23 cellular contexts compared by ENCODE assay signal in the genomic region with DNA sequence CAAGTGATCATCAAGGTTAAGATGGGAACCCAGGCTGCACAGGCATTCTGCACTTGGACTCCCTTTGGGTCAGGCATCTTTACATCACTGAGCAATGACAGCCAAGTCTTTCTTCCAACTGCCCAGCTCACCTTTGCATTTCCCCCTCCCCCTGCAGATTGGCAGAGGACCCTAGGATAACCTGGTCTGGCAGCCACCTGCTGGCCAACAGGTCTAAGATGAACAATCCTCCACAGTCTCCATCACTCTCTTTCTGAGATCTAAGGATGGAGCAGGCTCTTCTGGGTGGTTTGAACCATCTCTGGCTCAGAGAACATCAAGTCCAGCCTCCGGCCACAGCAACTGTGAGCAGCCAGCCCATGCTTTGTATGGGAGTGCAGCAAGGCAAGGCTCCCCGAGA.
"Had no signal": no experiment of that assay in that cellular context is flagged by ENCODE, and none has a peak within 500 bp of the region (broad histone marks: within the 10 kb centered on the region; RNA-seq: fewer than 3 reads in every experiment).

No MANE protein-coding gene starts in this region.

- DNase-seq: Kasumi-1, NCI-H1092, NCI-H1105 treated with DMSO at 0.1 percent for 48 hours, NCI-H1417 treated with DMSO at 0.1 percent for 48 hours, NCI-H1694, NCI-H187 treated with DMSO at 0.1 percent for 48 hours, NCI-H2081, NCI-H2107, NCI-H2171, NCI-H226, NCI-H446, NCI-H510A, NCI-H524 treated with DMSO at 0.1 percent for 48 hours, NCI-H69, NCI-H774, RPMI8226, SHP77, SK-N-SH, SW 1271 had no signal

- H3K4me1 Mint-ChIP-seq: IgD-negative memory B cell had no signal

- H3K27ac ChIP-seq: HL-60, KMS-11 had no signal

- H3K4me3 ChIP-seq: K562 had no signal

- ATAC-seq: K562 had no signal

- H3K9me3 ChIP-seq: SK-N-SH had no signal

- H3K36me3 Mint-ChIP-seq: IgD-negative memory B cell had no signal
